24 cellular contexts compared by ENCODE assay signal in genomic region chr1:34303218-34303617, GRCh38.
"Had no signal": no experiment of that assay in that cellular context is flagged by ENCODE, and none has a peak within 500 bp of the region (broad histone marks: within the 10 kb centered on the region; RNA-seq: fewer than 3 reads in every experiment).

No MANE protein-coding gene starts in this region.

- H3K27ac ChIP-seq: colonic mucosa, dorsolateral prefrontal cortex, esophagus squamous epithelium, gastroesophageal sphincter, heart right ventricle, left lung, lower lobe of right lung had no signal

- H3K36me3 ChIP-seq: colonic mucosa, esophagus squamous epithelium, gastroesophageal sphincter, heart right ventricle, left lung, lower lobe of right lung had no signal

- FAIRE-seq: endothelial cell of umbilical vein had no signal

- H3K4me1 ChIP-seq: colonic mucosa, esophagus squamous epithelium, gastroesophageal sphincter, heart right ventricle, left lung, lower lobe of right lung had no signal

- H3K27me3 ChIP-seq: colonic mucosa, gastroesophageal sphincter, left lung had no signal

- ATAC-seq: esophagus mucosa, gastroesophageal sphincter, heart right ventricle, left cardiac atrium, left lung, left ventricle myocardium superior, lower lobe of right lung, mucosa of descending colon had no signal

- DNase-seq: cerebellar nuclear complex; colonic mucosa; cortex of kidney; dermis blood vessel endothelial cell; dorsolateral prefrontal cortex; effector CD4-positive, alpha-beta T cell; effector memory CD4-positive, alpha-beta T cell; esophagus squamous epithelium; foreskin fibroblast; foreskin melanocyte; head of caudate nucleus; heart right ventricle; hippocampal formation; islet precursor cell; left cardiac atrium; left lung; left ventricle myocardium superior; lower lobe of right lung; mesenchymal stem cell; mucosa of descending colon; naive B cell had no signal

- H3K9me3 ChIP-seq: colonic mucosa had no signal

- H3K4me3 ChIP-seq: colonic mucosa, dorsolateral prefrontal cortex, esophagus squamous epithelium, gastroesophageal sphincter, heart right ventricle, left lung, lower lobe of right lung, mucosa of descending colon had no signal
